8 cellular contexts compared by ENCODE assay signal in the genomic region with DNA sequence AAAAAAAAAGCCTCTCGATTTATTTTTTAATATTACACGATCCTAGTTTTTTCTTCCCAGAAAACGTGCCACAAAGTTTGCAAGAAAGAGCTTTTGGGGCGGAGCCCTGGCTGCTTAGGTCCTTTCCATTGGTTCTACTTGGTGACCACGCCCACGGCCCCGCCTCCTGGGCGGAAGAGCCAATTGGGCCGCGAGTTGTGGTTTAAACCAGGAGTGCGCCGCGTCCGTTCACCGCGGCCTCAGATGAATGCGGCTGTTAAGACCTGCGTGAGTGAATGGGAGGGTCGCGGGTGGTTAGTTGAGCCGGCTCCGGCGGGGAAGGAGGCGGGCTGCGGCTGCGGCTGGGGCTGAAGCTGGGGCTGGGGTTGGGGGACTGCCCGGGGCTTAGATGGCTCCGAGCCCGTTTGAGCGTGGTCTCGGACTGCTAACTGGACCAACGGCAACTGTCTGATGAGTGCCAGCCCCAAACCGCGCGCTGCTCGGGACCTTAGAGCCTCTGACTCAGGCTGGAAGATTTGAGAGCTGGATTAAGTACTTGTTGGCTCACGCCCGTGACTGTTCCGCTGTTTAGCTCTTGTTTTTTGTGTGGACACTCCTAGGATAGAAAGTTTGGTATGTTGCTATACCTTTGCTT. TPM values are rescaled to one million over a fixed set of nuclear protein-coding genes. Genes with fewer than 3 reads are reported as not detected.
DNase-seq lines count a peak whose midpoint lies in the region; ATAC-seq and TF ChIP-seq lines count a peak whose summit lies in the region.

A gene (plus strand): TSS at position 231 of the 634 bp plus-strand sequence. CDS start 458 bp downstream, outside the sequence.

- ATAC-seq in GM19035 (IDR thresholded peaks at IDR 0.05; ENCODE audit: unreplicated experiment), result peak; percentile 72
- peak; percentile 69 for ATAC-seq in HG03354 (IDR thresholded peaks at IDR 0.05; ENCODE audit: poor library complexity, severe bottlenecking, unreplicated experiment)
- ATAC-seq in activated CD4-positive, CD25-positive, alpha-beta regulatory T cell treated with anti-CD3 and anti-CD28 coated beads, Interleukin-2, amount 50 U/mL, for 24 hours, result peak; percentile 75 to 81

- peak; percentile 94 for DNase-seq in AG20443 (ENCODE audit: low spot score)
- DNase-seq in NCI-H446 (lab: John Stamatoyannopoulos, UW), result peak; percentile 89 to 97
- peak; percentile 90 for DNase-seq in cerebellum (ENCODE audit: low spot score)
- DNase-seq in kidney epithelial cell (ENCODE audit: low read depth), result peak; percentile 93
- peak; percentile 81 to 91 for DNase-seq in stimulated activated CD4-positive, alpha-beta T cell treated with anti-CD3 and anti-CD28 coated beads, Interleukin-15, amount 100 ng/mL, for 48 hours (ENCODE audit: low read depth in 2 of 2)

- no peak for TF ChIP-seq CTCF in kidney epithelial cell (IDR thresholded peaks at IDR 0.05; ENCODE audit: insufficient read depth, low read length, poor library complexity, severe bottlenecking)

- H3K27me3 ChIP-seq in kidney epithelial cell (ENCODE audit: control insufficient read depth, insufficient read depth, low read length), result no peaks in the 10 kb centered on the region

- H3K4me3 ChIP-seq in kidney epithelial cell (ENCODE audit: low read depth, low read length), result peak within 1 kb of the TSS; percentile 77

- H3K36me3 ChIP-seq in kidney epithelial cell (ENCODE audit: control insufficient read depth, insufficient read depth, low read length), result no peaks in the 10 kb centered on the region

RNA-seq across cellular contexts. Expression of the gene that starts here (rescaled TPM):
- total RNA-seq in cerebellum (32.8 TPM), kidney epithelial cell (26.0 and 38.9 TPM in 2 replicates)

Comparison
In these comparisons a context has a peak if more than half of its experiments do, and no peak if none do; other contexts are left out.
1. Peak in every context shown above with its lines: DNase-seq, ATAC-seq and H3K4me3 ChIP-seq.